21 cellular contexts compared by ENCODE assay signal in the genomic region with DNA sequence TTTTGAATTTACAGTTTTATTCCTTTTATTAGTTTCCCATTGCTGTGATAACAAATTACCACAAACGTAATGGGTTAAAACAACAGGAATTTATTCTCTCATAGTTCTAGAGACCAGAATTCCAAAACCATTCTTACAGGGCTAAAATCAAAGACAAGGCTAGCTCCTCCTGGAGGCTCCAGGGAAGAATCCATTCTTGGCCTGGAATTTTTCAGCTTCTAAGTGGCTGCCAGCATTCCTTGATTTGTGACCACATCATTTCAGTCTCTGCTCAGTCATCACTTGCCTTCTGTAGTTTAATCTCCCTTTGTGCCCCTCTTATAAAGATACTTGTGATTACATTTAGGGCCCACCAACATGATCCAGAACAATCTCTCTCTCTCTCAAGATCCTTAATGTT. TPM values are rescaled to one million over a fixed set of nuclear protein-coding genes. Genes with fewer than 3 reads are reported as not detected.
DNase-seq lines count a peak whose midpoint lies in the region; ATAC-seq, FAIRE-seq and TF ChIP-seq lines count a peak whose summit lies in the region.
"Had no signal": no experiment of that assay in that cellular context is flagged by ENCODE, and none has a peak within 500 bp of the region (broad histone marks: within the 10 kb centered on the region; RNA-seq: fewer than 3 reads in every experiment).

No MANE protein-coding gene starts in this region.

- H3K14ac ChIP-seq in H9 (ENCODE audit: insufficient read depth, low read length) = no peak overlapping the region

- H3K4me2 ChIP-seq in H9 (ENCODE audit: insufficient read depth, insufficient read length, low read length) (no peak overlapping the region), neural progenitor cell (peak overlapping the region; percentile 61)

- no peak overlapping the region for H3K4me3 ChIP-seq in ectodermal cell (ENCODE audit: insufficient read depth, low read depth, low read length)
- H3K4me3 ChIP-seq in neural progenitor cell = peak overlapping the region; percentile 11
- no peak overlapping the region for H3K4me3 ChIP-seq in right atrium auricular region
- H3K4me3 ChIP-seq: HAP-1 had no signal

- H3K27ac ChIP-seq in H9 (ENCODE audit: insufficient read length, low read depth, low read length) = no peak overlapping the region
- H3K27ac ChIP-seq in ectodermal cell (ENCODE audit: insufficient read depth, low read depth, low read length, poor library complexity, severe bottlenecking) = peak overlapping the region; percentile 83
- H3K27ac ChIP-seq in neural progenitor cell = peak overlapping the region; percentile 65
- no peak overlapping the region for H3K27ac ChIP-seq in right atrium auricular region
- H3K27ac ChIP-seq: HL-60 had no signal

- H3K23me2 ChIP-seq in H9 (ENCODE audit: insufficient read length, low read depth, low read length, poor library complexity, severe bottlenecking) = peaks cover 2% of the 10 kb centered on the region

- no peaks in the 10 kb centered on the region for H3K79me2 ChIP-seq in H9 (ENCODE audit: insufficient read depth, low read length)
- H3K79me2 ChIP-seq in neural progenitor cell (ENCODE audit: low read depth) = no peaks in the 10 kb centered on the region

- no peak for DNase-seq in H9
- peak; percentile 18 for DNase-seq in neural progenitor cell (ENCODE audit: low spot score)
- DNase-seq in right atrium auricular region (ENCODE audit: low spot score) = no peak
- DNase-seq in urothelium cell line (ENCODE audit: low spot score) = no peak
- DNase-seq: ACHN; BE2C; C1 segment of cervical spinal cord; CD4-positive, CD25-positive, alpha-beta regulatory T cell; CD8-positive, alpha-beta memory T cell; COR-L47; GDM1 had no signal

- no peak overlapping the region for H3K56ac ChIP-seq in H9 (ENCODE audit: insufficient read length, low read depth, low read length)

- H3K18ac ChIP-seq in H9 (ENCODE audit: insufficient read length, low read depth, low read length) = no peak overlapping the region

- H3F3A ChIP-seq in neural progenitor cell (ENCODE audit: low read depth) = peaks cover 21% of the 10 kb centered on the region

- TF ChIP-seq CTCF in H9 (conservative IDR thresholded peaks at IDR 0.05) (0 out of 3 replicates have a peak, but pooled peaks have one; percentile 10), neural progenitor cell (IDR thresholded peaks at IDR 0.05) (no peak), right atrium auricular region (IDR thresholded peaks at IDR 0.05) (no peak)

- no peak overlapping the region for H2AK5ac ChIP-seq in H9 (ENCODE audit: insufficient read length, low read length)

- H2AFZ ChIP-seq in H9 (ENCODE audit: low read length) (no peak overlapping the region), neural progenitor cell (replicated peaks) (peak overlapping the region; percentile 84)

- H2BK20ac ChIP-seq in H9 (ENCODE audit: low read depth, low read length, poor library complexity, severe bottlenecking) = no peak overlapping the region

- H3K4me1 ChIP-seq in H9 (ENCODE audit: insufficient read depth, low read length) (no peaks in the 10 kb centered on the region), ectodermal cell (ENCODE audit: control insufficient read depth, insufficient read depth, low read length) (no peaks in the 10 kb centered on the region), neural progenitor cell (peaks cover 15% of the 10 kb centered on the region), right atrium auricular region (no peaks in the 10 kb centered on the region)
- H3K4me1 ChIP-seq: BE2C, HAP-1 had no signal

- H2BK12ac ChIP-seq in H9 (ENCODE audit: insufficient read length, low read depth, low read length) = no peak overlapping the region

- no peak overlapping the region for H4K8ac ChIP-seq in H9 (replicated peaks; ENCODE audit: insufficient read length, low read depth, low read length)

- H3K79me1 ChIP-seq in H9 (ENCODE audit: insufficient read depth, low read depth, low read length, poor library complexity, severe bottlenecking) = no peaks in the 10 kb centered on the region

- no peak for FAIRE-seq in urothelium cell line (lab: Jason Lieb, UNC)
- FAIRE-seq: A204.1, D721Med, GM12892, GM18507, H1 had no signal

- no peaks in the 10 kb centered on the region; the same call in 1 of the 2 replicates for H3K27me3 ChIP-seq in H9 (ENCODE audit: insufficient read depth, low read length)
- peaks cover 6% of the 10 kb centered on the region for H3K27me3 ChIP-seq in ectodermal cell (ENCODE audit: control insufficient read depth, insufficient read depth, low read length, poor library complexity, severe bottlenecking)
- peaks cover 5% of the 10 kb centered on the region for H3K27me3 ChIP-seq in neural progenitor cell
- H3K27me3 ChIP-seq in right atrium auricular region = no peaks in the 10 kb centered on the region

- H3K4ac ChIP-seq in H9 (ENCODE audit: low read depth, low read length) = no peak overlapping the region

- no peak overlapping the region for H3K9ac ChIP-seq in H9 (ENCODE audit: extremely low read depth, insufficient read length, low read length)
- no peak overlapping the region for H3K9ac ChIP-seq in neural progenitor cell

- H2BK15ac ChIP-seq in H9 (ENCODE audit: low read depth, low read length) = no peak overlapping the region

- H4K20me1 ChIP-seq in H9 (ENCODE audit: control insufficient read depth, insufficient read depth, insufficient read length) (no peaks in the 10 kb centered on the region), neural progenitor cell (ENCODE audit: low read depth) (no peaks in the 10 kb centered on the region)

- H3K23ac ChIP-seq in H9 (ENCODE audit: insufficient read length, low read depth, low read length) = no peak overlapping the region

- no CpG with 5 or more reads among the region's 1 CpG for WGBS in H9 (ENCODE audit: extremely low coverage, insufficient read length, low lambda C conversion rate)
- 94 to 100% methylated on average over 1 of the region's 1 CpG for WGBS in ectodermal cell, 2 experiments

- no peaks in the 10 kb centered on the region for H3K9me3 ChIP-seq in H9 (ENCODE audit: control insufficient read depth, low read depth, low read length)
- no peaks in the 10 kb centered on the region for H3K9me3 ChIP-seq in ectodermal cell (ENCODE audit: control insufficient read depth, low read length)
- peaks cover 7% of the 10 kb centered on the region for H3K9me3 ChIP-seq in neural progenitor cell (ENCODE audit: low read depth)
- peaks cover 0 to 11% of the 10 kb centered on the region in 2 donors for H3K9me3 ChIP-seq in right atrium auricular region
- H3K9me3 ChIP-seq: BE2C, HAP-1 had no signal

- peaks cover 0 to 2% of the 10 kb centered on the region in 2 experiments; a peak in 4 of 5 replicates for H3K9me3 Mint-ChIP-seq in H9
- H3K9me3 Mint-ChIP-seq in neural progenitor cell = peaks cover 31% of the 10 kb centered on the region

- H4K5ac ChIP-seq in H9 (ENCODE audit: insufficient read length, low read depth, low read length) = no peak overlapping the region

- H3K27ac Mint-ChIP-seq in H9 = no peak overlapping the region
- H3K27ac Mint-ChIP-seq in neural progenitor cell = no peak overlapping the region
- H3K27ac Mint-ChIP-seq: CD4-positive, CD25-positive, alpha-beta regulatory T cell; CD8-positive, alpha-beta memory T cell had no signal

- no peaks in the 10 kb centered on the region for H3K36me3 ChIP-seq in ectodermal cell (ENCODE audit: control insufficient read depth, insufficient read depth, low read length)
- H3K36me3 ChIP-seq in neural progenitor cell = no peaks in the 10 kb centered on the region
- H3K36me3 ChIP-seq in right atrium auricular region = no peaks in the 10 kb centered on the region
- H3K36me3 ChIP-seq: BE2C, HAP-1 had no signal

- H3T11ph ChIP-seq in H9 (ENCODE audit: low read length) = no peak overlapping the region

- H4K91ac ChIP-seq in H9 (ENCODE audit: insufficient read length, low read depth, low read length) = no peak overlapping the region

- H3K4me1 Mint-ChIP-seq in H9 (peaks cover 12 to 14% of the 10 kb centered on the region in 2 experiments), neural progenitor cell (peaks cover 13% of the 10 kb centered on the region)

- H3K36me3 Mint-ChIP-seq in H9 (ENCODE audit: insufficient read depth in 1 of 3, low read depth in 3 of 3) = peaks cover 0 to 2% (median 0%) of the 10 kb centered on the region in 3 experiments; a peak in 1 of 7 replicates
- peaks cover 1% of the 10 kb centered on the region for H3K36me3 Mint-ChIP-seq in neural progenitor cell
- H3K36me3 Mint-ChIP-seq: CD4-positive, CD25-positive, alpha-beta regulatory T cell; CD8-positive, alpha-beta memory T cell had no signal

- H3K27me3 Mint-ChIP-seq in H9 (ENCODE audit: low read depth) (peaks cover 5% of the 10 kb centered on the region), neural progenitor cell (ENCODE audit: insufficient read depth, low read depth) (peaks cover 7% of the 10 kb centered on the region)
- H3K27me3 Mint-ChIP-seq: CD4-positive, CD25-positive, alpha-beta regulatory T cell had no signal

- no peak overlapping the region for H2BK120ac ChIP-seq in H9 (ENCODE audit: low read depth, low read length, poor library complexity, severe bottlenecking)

- H2BK5ac ChIP-seq in H9 (ENCODE audit: insufficient read length, low read length) = no peak overlapping the region

- no peak overlapping the region for H3K4me3 Mint-ChIP-seq in H9
- no peak overlapping the region for H3K4me3 Mint-ChIP-seq in neural progenitor cell
- H3K4me3 Mint-ChIP-seq: CD4-positive, CD25-positive, alpha-beta regulatory T cell; CD8-positive, alpha-beta memory T cell had no signal

- no peak for ATAC-seq in HG03095 (IDR thresholded peaks at IDR 0.05; ENCODE audit: unreplicated experiment)

RNA-seq across cellular contexts. Expression of gene SEL1L2, which starts 0.9 kb away (rescaled TPM):
- not detected in 2 replicates for total RNA-seq in H9 (2021)
- polyA plus RNA-seq in ectodermal cell (2013, experiment 1 of 4) = 0.65 TPM
- polyA plus RNA-seq in ectodermal cell (2013, experiment 2 of 4) = 0.73 TPM
- 0.37 TPM for polyA plus RNA-seq in ectodermal cell (2013, experiment 3 of 4)
- polyA plus RNA-seq in ectodermal cell (2013, experiment 4 of 4) = 0.85 TPM
- 0.77 and 2.5 TPM in 2 replicates for total RNA-seq in neural progenitor cell (ENCODE audit: low replicate concordance)
- not detected for total RNA-seq in right atrium auricular region
- total RNA-seq: CD4-positive, CD25-positive, alpha-beta regulatory T cell; CD8-positive, alpha-beta memory T cell; H1; HT1080 had no signal
- polyA plus RNA-seq: CD4-positive, CD25-positive, alpha-beta regulatory T cell; CD8-positive, alpha-beta memory T cell; H1 had no signal

RNA-seq across cellular contexts. Expression of gene MACROD2, which starts 4.0 kb away (rescaled TPM):
- total RNA-seq in H9 (2021) = 1.6 and 2.0 TPM in 2 replicates
- 7.1 TPM for polyA plus RNA-seq in ectodermal cell (2013, experiment 1 of 4)
- polyA plus RNA-seq in ectodermal cell (2013, experiment 2 of 4) = 8.5 TPM
- 4.9 TPM for polyA plus RNA-seq in ectodermal cell (2013, experiment 3 of 4)
- polyA plus RNA-seq in ectodermal cell (2013, experiment 4 of 4) = 7.4 TPM
- 11.9 and 12.1 TPM in 2 replicates for total RNA-seq in neural progenitor cell (ENCODE audit: low replicate concordance)
- 10 to 100 TPM in 1 of 2 donors, under 1 TPM in 1; 0.94 to 10.4 TPM for total RNA-seq in right atrium auricular region
- total RNA-seq: CD4-positive, CD25-positive, alpha-beta regulatory T cell; CD8-positive, alpha-beta memory T cell had no signal
- polyA plus RNA-seq: CD8-positive, alpha-beta memory T cell had no signal

Comparison
In these comparisons a context has a peak if more than half of its experiments do, and no peak if none do; other contexts are left out.
1. H3K27ac ChIP-seq: peak in ectodermal cell (single experiment) and neural progenitor cell (single experiment); none in H9 (single experiment) and right atrium auricular region (0 of 2).